ENCODE assay signal across 13 cellular contexts in the genomic region with DNA sequence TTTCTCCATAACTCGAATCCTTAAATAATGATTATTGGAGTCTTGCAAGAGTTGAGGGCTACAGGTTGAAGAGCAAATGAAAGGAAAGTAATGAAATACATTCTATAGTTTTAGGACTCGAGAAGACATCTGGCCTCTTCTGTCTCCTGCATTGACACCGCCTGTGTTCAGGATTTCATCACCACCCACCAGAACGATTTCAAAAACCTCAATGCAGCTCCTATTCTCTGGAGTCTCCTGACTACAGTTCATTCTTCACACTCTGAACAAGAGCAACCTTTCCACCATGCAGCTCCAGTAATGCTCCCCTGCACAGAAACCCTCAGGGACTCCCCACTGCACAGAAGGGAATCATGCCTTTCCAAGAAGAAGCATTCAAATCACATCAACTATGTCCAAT. TPM values are rescaled to one million over a fixed set of nuclear protein-coding genes. Genes with fewer than 3 reads are reported as not detected.
A peak's percentile ranks its signal among the peaks of the same experiment; 100 is the strongest.
DNase-seq lines count a peak whose midpoint lies in the region; ATAC-seq and TF ChIP-seq lines count a peak whose summit lies in the region.
"Had no signal": no experiment of that assay in that cellular context is flagged by ENCODE, and none has a peak within 500 bp of the region (broad histone marks: within the 10 kb centered on the region; RNA-seq: fewer than 3 reads in every experiment).

No MANE protein-coding gene starts in this region.

- DNase-seq in activated CD4-positive, alpha-beta T cell treated with anti-CD3 and anti-CD28 coated beads for 36 hours = no peak
- no peak for DNase-seq in activated CD4-positive, alpha-beta T cell treated with anti-CD3 and anti-CD28 coated beads, Interleukin-2, amount 50 U/mL, for 4 hours
- no peak for DNase-seq in activated CD4-positive, alpha-beta memory T cell treated with anti-CD3 and anti-CD28 coated beads, Interleukin-2, amount 10 ng/mL, durations not matched to agents 7 days and 5 days
- no peak for DNase-seq in left ventricle myocardium superior
- DNase-seq in stomach = no peak
- DNase-seq in ascending aorta (ENCODE audit: low spot score in 2 of 2) = no peak
- DNase-seq in NOMO-1 treated with DMSO at 0.1 percent for 48 hours (lab: John Stamatoyannopoulos, UW; ENCODE audit: unreplicated experiment) = no peak
- DNase-seq: activated T-cell treated with anti-CD3 and anti-CD28 coated beads for 4 hours, foreskin melanocyte, NCI-H146, NCI-H82, psoas muscle had no signal

- CTCF ChIA-PET in activated CD4-positive, alpha-beta T cell treated with anti-CD3 and anti-CD28 coated beads for 36 hours (lab: Charles Lee) = interaction anchor here (0.6 to 1.2 kb wide), 5 partner anchors 23 to 99 kb away, joined by 3 to 4 read pairs (median 3); no protein-coding TSS in a partner anchor
- CTCF ChIA-PET in activated CD4-positive, alpha-beta memory T cell treated with anti-CD3 and anti-CD28 coated beads, Interleukin-2, amount 10 ng/mL, durations not matched to agents 7 days and 5 days (lab: Charles Lee) = interaction anchor here (1.5 to 2.6 kb wide), 2 partner anchors 115 to 287 kb away, joined by 3 to 12 read pairs; partner anchors contain the start of gene TASOR2

- POLR2A ChIA-PET in activated CD4-positive, alpha-beta T cell treated with anti-CD3 and anti-CD28 coated beads for 36 hours (lab: Charles Lee) = interaction anchor here (0.6 kb wide), 1 partner anchor 92 kb away, joined by 3 read pairs; no protein-coding TSS in a partner anchor
- POLR2A ChIA-PET in activated CD4-positive, alpha-beta memory T cell treated with anti-CD3 and anti-CD28 coated beads, Interleukin-2, amount 10 ng/mL, durations not matched to agents 7 days and 5 days (lab: Charles Lee) = interaction anchor here (0.9 to 1.8 kb wide), 5 partner anchors 38 to 161 kb away, joined by 3 to 5 read pairs (median 4); partner anchors contain the start of gene GDI2

- peaks cover 26% of the 10 kb centered on the region for H3K36me3 Mint-ChIP-seq in activated CD4-positive, alpha-beta T cell treated with anti-CD3 and anti-CD28 coated beads for 36 hours (ENCODE audit: low read depth)
- peaks cover 38% of the 10 kb centered on the region for H3K36me3 Mint-ChIP-seq in activated CD4-positive, alpha-beta memory T cell treated with anti-CD3 and anti-CD28 coated beads, Interleukin-2, amount 10 ng/mL, durations not matched to agents 7 days and 5 days (ENCODE audit: low read depth)

- H3K9me3 ChIP-seq in stomach (no peaks in the 10 kb centered on the region), ascending aorta (no peaks in the 10 kb centered on the region)
- H3K9me3 ChIP-seq: psoas muscle had no signal

- TF ChIP-seq CTCF in stomach (IDR thresholded peaks at IDR 0.05) = no peak
- no peak for TF ChIP-seq CTCF in ascending aorta (IDR thresholded peaks at IDR 0.05)

- H3K36me3 ChIP-seq in stomach = peaks cover 0 to 8% (median 4%) of the 10 kb centered on the region in 4 donors
- no peaks in the 10 kb centered on the region for H3K36me3 ChIP-seq in ascending aorta

- H3K4me3 Mint-ChIP-seq in activated CD4-positive, alpha-beta T cell treated with anti-CD3 and anti-CD28 coated beads for 36 hours = no peak overlapping the region
- H3K4me3 Mint-ChIP-seq in activated CD4-positive, alpha-beta memory T cell treated with anti-CD3 and anti-CD28 coated beads, Interleukin-2, amount 10 ng/mL, durations not matched to agents 7 days and 5 days = peak overlapping the region; percentile 60

- H3K27ac ChIP-seq in stomach = peak overlapping the region; percentile 44 to 85 (median 73)
- H3K27ac ChIP-seq in ascending aorta = peak overlapping the region in 1 of 2 donors; percentile 19

- H3K4me1 Mint-ChIP-seq in activated CD4-positive, alpha-beta T cell treated with anti-CD3 and anti-CD28 coated beads for 36 hours = peaks cover 51% of the 10 kb centered on the region
- peaks cover 59% of the 10 kb centered on the region for H3K4me1 Mint-ChIP-seq in activated CD4-positive, alpha-beta memory T cell treated with anti-CD3 and anti-CD28 coated beads, Interleukin-2, amount 10 ng/mL, durations not matched to agents 7 days and 5 days

- intact Hi-C loops in activated CD4-positive, alpha-beta T cell treated with anti-CD3 and anti-CD28 coated beads for 36 hours (cut with DNase I, micrococcal nuclease) = no loop called here
- intact Hi-C loops in left ventricle myocardium superior (cut with micrococcal nuclease) = no loop called here
- intact Hi-C loops in stomach (cut with DNase I; ENCODE audit: low total_unique reads) = no loop called here
- intact Hi-C loops in ascending aorta (cut with DNase I) = loop anchor here (10.0 kb wide), 1 partner anchor 287 kb away; the partner anchor contains the start of gene TASOR2

- no peak for TF ChIP-seq EP300 in stomach (IDR thresholded peaks at IDR 0.05)

- no peak for TF ChIP-seq POLR2A in stomach (IDR thresholded peaks at IDR 0.05)

- ATAC-seq in activated CD4-positive, alpha-beta T cell treated with anti-CD3 and anti-CD28 coated beads for 36 hours = no peak
- ATAC-seq in left ventricle myocardium superior (peak; percentile 64), GM19455 (IDR thresholded peaks at IDR 0.05; ENCODE audit: unreplicated experiment) (no peak)

- H3K27ac Mint-ChIP-seq in activated CD4-positive, alpha-beta T cell treated with anti-CD3 and anti-CD28 coated beads for 36 hours = peak overlapping the region; percentile 88
- H3K27ac Mint-ChIP-seq in activated CD4-positive, alpha-beta memory T cell treated with anti-CD3 and anti-CD28 coated beads, Interleukin-2, amount 10 ng/mL, durations not matched to agents 7 days and 5 days = peak overlapping the region; percentile 84

- no peak overlapping the region for H3K4me3 ChIP-seq in stomach
- no peak overlapping the region for H3K4me3 ChIP-seq in ascending aorta
- H3K4me3 ChIP-seq: psoas muscle had no signal

- H3K27me3 Mint-ChIP-seq in activated CD4-positive, alpha-beta T cell treated with anti-CD3 and anti-CD28 coated beads for 36 hours = no peaks in the 10 kb centered on the region
- no peaks in the 10 kb centered on the region for H3K27me3 Mint-ChIP-seq in activated CD4-positive, alpha-beta memory T cell treated with anti-CD3 and anti-CD28 coated beads, Interleukin-2, amount 10 ng/mL, durations not matched to agents 7 days and 5 days

- H3K27me3 ChIP-seq in stomach = no peaks in the 10 kb centered on the region
- no peaks in the 10 kb centered on the region for H3K27me3 ChIP-seq in ascending aorta

- peaks cover 25 to 64% (median 29%) of the 10 kb centered on the region in 4 donors for H3K4me1 ChIP-seq in stomach
- H3K4me1 ChIP-seq in ascending aorta = peaks cover 0 to 12% of the 10 kb centered on the region in 2 donors

- no peaks in the 10 kb centered on the region for H3K9me3 Mint-ChIP-seq in activated CD4-positive, alpha-beta T cell treated with anti-CD3 and anti-CD28 coated beads for 36 hours (ENCODE audit: low read depth)
- no peaks in the 10 kb centered on the region for H3K9me3 Mint-ChIP-seq in activated CD4-positive, alpha-beta memory T cell treated with anti-CD3 and anti-CD28 coated beads, Interleukin-2, amount 10 ng/mL, durations not matched to agents 7 days and 5 days

- 60 to 63% (median 61%) methylated on average over 4 of the region's 4 CpGs for WGBS in stomach, 5 donors

RNA-seq across cellular contexts. Expression of gene IL15RA, which starts 5.5 kb away (rescaled TPM):
- 10 to 100 TPM; 19.7 to 22.1 TPM for total RNA-seq in activated CD4-positive, alpha-beta T cell treated with anti-CD3 and anti-CD28 coated beads for 36 hours
- 10 to 100 TPM; 22.1 to 24.5 TPM for total RNA-seq in activated CD4-positive, alpha-beta memory T cell treated with anti-CD3 and anti-CD28 coated beads, Interleukin-2, amount 10 ng/mL, durations not matched to agents 7 days and 5 days
- total RNA-seq in left ventricle myocardium superior = 7.0 TPM
- total RNA-seq in stomach = 10 to 100 TPM in 3 of 5 donors, 1 to 10 TPM in 2; 6.7 to 63.0 (median 16.1) TPM
- 10 to 100 TPM; 13.9 to 26.1 (median 15.7) TPM for polyA plus RNA-seq in stomach
- total RNA-seq in ascending aorta = 24.8 TPM
